Comparison of ENCODE assay signal across 2 cellular contexts in the genomic region with DNA sequence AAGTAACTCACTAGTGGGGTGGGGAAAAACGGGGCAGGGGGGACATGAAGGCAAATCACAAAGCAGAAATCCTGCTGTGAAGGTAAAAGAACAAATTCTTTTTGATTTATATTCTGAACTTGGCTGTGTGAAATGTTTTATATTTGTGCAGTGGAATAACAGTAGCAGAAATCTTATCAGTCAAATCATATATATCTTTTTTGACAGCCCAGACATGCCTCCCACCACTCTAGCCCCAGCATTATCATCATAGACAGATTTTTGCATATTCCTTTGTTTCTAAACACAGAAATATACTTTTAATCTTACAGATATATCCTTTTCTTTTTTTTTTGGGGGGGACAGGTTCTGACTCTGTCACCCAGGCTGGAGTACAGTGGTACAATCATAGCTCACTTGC.
TF ChIP-seq lines count a peak whose summit lies in the region.

No MANE protein-coding gene starts in this region.

TF ChIP-seq in GM23338, 12 proteins besides CTCF, POLR2A, EP300 and RAD21:
- TF ChIP-seq CREB1 (CRISPR knock-in tag; IDR thresholded peaks at IDR 0.05; ENCODE audit: low read depth) (no peak), ZNF114 (CRISPR knock-in tag; IDR thresholded peaks at IDR 0.05) (no peak), STAT1 (IDR thresholded peaks at IDR 0.05; ENCODE audit: unreplicated experiment) (no peak)
- TF ChIP-seq, protein P1, sequence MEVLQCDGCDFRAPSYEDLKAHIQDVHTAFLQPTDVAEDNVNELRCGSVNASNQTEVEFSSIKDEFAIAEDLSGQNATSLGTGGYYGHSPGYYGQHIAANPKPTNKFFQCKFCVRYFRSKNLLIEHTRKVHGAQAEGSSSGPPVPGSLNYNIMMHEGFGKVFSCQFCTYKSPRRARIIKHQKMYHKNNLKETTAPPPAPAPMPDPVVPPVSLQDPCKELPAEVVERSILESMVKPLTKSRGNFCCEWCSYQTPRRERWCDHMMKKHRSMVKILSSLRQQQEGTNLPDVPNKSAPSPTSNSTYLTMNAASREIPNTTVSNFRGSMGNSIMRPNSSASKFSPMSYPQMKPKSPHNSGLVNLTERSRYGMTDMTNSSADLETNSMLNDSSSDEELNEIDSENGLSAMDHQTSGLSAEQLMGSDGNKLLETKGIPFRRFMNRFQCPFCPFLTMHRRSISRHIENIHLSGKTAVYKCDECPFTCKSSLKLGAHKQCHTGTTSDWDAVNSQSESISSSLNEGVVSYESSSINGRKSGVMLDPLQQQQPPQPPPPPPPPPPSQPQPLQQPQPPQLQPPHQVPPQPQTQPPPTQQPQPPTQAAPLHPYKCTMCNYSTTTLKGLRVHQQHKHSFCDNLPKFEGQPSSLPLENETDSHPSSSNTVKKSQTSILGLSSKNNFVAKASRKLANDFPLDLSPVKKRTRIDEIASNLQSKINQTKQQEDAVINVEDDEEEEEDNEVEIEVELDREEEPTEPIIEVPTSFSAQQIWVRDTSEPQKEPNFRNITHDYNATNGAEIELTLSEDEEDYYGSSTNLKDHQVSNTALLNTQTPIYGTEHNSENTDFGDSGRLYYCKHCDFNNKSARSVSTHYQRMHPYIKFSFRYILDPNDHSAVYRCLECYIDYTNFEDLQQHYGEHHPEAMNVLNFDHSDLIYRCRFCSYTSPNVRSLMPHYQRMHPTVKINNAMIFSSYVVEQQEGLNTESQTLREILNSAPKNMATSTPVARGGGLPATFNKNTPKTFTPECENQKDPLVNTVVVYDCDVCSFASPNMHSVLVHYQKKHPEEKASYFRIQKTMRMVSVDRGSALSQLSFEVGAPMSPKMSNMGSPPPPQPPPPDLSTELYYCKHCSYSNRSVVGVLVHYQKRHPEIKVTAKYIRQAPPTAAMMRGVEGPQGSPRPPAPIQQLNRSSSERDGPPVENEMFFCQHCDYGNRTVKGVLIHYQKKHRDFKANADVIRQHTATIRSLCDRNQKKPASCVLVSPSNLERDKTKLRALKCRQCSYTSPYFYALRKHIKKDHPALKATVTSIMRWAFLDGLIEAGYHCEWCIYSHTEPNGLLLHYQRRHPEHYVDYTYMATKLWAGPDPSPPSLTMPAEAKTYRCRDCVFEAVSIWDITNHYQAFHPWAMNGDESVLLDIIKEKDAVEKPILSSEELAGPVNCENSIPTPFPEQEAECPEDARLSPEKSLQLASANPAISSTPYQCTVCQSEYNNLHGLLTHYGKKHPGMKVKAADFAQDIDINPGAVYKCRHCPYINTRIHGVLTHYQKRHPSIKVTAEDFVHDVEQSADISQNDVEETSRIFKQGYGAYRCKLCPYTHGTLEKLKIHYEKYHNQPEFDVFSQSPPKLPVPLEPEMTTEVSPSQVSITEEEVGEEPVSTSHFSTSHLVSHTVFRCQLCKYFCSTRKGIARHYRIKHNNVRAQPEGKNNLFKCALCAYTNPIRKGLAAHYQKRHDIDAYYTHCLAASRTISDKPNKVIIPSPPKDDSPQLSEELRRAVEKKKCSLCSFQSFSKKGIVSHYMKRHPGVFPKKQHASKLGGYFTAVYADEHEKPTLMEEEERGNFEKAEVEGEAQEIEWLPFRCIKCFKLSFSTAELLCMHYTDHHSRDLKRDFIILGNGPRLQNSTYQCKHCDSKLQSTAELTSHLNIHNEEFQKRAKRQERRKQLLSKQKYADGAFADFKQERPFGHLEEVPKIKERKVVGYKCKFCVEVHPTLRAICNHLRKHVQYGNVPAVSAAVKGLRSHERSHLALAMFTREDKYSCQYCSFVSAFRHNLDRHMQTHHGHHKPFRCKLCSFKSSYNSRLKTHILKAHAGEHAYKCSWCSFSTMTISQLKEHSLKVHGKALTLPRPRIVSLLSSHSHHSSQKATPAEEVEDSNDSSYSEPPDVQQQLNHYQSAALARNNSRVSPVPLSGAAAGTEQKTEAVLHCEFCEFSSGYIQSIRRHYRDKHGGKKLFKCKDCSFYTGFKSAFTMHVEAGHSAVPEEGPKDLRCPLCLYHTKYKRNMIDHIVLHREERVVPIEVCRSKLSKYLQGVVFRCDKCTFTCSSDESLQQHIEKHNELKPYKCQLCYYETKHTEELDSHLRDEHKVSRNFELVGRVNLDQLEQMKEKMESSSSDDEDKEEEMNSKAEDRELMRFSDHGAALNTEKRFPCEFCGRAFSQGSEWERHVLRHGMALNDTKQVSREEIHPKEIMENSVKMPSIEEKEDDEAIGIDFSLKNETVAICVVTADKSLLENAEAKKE (CRISPR knock-in tag; IDR thresholded peaks at IDR 0.05), result no peak

TF ChIP-seq in K562, 482 proteins besides CTCF, POLR2A, EP300 and RAD21 (continues in another document):
- TF ChIP-seq MEIS2 (IDR thresholded peaks at IDR 0.05; ENCODE audit: partially characterized antibody), result peak; percentile 78
- TF ChIP-seq, protein P2, sequence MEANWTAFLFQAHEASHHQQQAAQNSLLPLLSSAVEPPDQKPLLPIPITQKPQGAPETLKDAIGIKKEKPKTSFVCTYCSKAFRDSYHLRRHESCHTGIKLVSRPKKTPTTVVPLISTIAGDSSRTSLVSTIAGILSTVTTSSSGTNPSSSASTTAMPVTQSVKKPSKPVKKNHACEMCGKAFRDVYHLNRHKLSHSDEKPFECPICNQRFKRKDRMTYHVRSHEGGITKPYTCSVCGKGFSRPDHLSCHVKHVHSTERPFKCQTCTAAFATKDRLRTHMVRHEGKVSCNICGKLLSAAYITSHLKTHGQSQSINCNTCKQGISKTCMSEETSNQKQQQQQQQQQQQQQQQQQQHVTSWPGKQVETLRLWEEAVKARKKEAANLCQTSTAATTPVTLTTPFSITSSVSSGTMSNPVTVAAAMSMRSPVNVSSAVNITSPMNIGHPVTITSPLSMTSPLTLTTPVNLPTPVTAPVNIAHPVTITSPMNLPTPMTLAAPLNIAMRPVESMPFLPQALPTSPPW (CRISPR knock-in tag; IDR thresholded peaks at IDR 0.05), result no peak
- TF ChIP-seq, protein P3, sequence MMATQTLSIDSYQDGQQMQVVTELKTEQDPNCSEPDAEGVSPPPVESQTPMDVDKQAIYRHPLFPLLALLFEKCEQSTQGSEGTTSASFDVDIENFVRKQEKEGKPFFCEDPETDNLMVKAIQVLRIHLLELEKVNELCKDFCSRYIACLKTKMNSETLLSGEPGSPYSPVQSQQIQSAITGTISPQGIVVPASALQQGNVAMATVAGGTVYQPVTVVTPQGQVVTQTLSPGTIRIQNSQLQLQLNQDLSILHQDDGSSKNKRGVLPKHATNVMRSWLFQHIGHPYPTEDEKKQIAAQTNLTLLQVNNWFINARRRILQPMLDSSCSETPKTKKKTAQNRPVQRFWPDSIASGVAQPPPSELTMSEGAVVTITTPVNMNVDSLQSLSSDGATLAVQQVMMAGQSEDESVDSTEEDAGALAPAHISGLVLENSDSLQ (IDR thresholded peaks at IDR 0.05), result peak; percentile 59
- no peak for TF ChIP-seq ZBTB1 (CRISPR knock-in tag; IDR thresholded peaks at IDR 0.05; ENCODE audit: borderline replicate concordance, low read depth)
- TF ChIP-seq ZFP1 (CRISPR knock-in tag; IDR thresholded peaks at IDR 0.05), result no peak
- TF ChIP-seq, protein P4, sequence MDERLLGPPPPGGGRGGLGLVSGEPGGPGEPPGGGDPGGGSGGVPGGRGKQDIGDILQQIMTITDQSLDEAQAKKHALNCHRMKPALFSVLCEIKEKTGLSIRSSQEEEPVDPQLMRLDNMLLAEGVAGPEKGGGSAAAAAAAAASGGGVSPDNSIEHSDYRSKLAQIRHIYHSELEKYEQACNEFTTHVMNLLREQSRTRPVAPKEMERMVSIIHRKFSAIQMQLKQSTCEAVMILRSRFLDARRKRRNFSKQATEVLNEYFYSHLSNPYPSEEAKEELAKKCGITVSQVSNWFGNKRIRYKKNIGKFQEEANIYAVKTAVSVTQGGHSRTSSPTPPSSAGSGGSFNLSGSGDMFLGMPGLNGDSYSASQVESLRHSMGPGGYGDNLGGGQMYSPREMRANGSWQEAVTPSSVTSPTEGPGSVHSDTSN (CRISPR knock-in tag; IDR thresholded peaks at IDR 0.05; ENCODE audit: low read depth), result no peak
- TF ChIP-seq, protein P4 (tag; conservative IDR thresholded peaks at IDR 0.05; ENCODE audit: low read depth), result peak; percentile 51
- no peak for TF ChIP-seq ATF1 (CRISPR knock-in tag; IDR thresholded peaks at IDR 0.05)
- TF ChIP-seq ATF1 (tag; IDR thresholded peaks at IDR 0.05), result no peak
- TF ChIP-seq, protein P5, sequence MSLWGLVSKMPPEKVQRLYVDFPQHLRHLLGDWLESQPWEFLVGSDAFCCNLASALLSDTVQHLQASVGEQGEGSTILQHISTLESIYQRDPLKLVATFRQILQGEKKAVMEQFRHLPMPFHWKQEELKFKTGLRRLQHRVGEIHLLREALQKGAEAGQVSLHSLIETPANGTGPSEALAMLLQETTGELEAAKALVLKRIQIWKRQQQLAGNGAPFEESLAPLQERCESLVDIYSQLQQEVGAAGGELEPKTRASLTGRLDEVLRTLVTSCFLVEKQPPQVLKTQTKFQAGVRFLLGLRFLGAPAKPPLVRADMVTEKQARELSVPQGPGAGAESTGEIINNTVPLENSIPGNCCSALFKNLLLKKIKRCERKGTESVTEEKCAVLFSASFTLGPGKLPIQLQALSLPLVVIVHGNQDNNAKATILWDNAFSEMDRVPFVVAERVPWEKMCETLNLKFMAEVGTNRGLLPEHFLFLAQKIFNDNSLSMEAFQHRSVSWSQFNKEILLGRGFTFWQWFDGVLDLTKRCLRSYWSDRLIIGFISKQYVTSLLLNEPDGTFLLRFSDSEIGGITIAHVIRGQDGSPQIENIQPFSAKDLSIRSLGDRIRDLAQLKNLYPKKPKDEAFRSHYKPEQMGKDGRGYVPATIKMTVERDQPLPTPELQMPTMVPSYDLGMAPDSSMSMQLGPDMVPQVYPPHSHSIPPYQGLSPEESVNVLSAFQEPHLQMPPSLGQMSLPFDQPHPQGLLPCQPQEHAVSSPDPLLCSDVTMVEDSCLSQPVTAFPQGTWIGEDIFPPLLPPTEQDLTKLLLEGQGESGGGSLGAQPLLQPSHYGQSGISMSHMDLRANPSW (CRISPR knock-in tag; IDR thresholded peaks at IDR 0.05), result no peak
- no peak for TF ChIP-seq CREB1 (IDR thresholded peaks at IDR 0.05)
- TF ChIP-seq CREB1 (CRISPR knock-in tag; IDR thresholded peaks at IDR 0.05), result no peak
- TF ChIP-seq, protein P6, sequence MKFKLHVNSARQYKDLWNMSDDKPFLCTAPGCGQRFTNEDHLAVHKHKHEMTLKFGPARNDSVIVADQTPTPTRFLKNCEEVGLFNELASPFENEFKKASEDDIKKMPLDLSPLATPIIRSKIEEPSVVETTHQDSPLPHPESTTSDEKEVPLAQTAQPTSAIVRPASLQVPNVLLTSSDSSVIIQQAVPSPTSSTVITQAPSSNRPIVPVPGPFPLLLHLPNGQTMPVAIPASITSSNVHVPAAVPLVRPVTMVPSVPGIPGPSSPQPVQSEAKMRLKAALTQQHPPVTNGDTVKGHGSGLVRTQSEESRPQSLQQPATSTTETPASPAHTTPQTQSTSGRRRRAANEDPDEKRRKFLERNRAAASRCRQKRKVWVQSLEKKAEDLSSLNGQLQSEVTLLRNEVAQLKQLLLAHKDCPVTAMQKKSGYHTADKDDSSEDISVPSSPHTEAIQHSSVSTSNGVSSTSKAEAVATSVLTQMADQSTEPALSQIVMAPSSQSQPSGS (CRISPR knock-in tag; IDR thresholded peaks at IDR 0.05), result no peak
- TF ChIP-seq GATAD2A (IDR thresholded peaks at IDR 0.05), result no peak
- TF ChIP-seq NFIC (IDR thresholded peaks at IDR 0.05), result no peak
- TF ChIP-seq, protein P7, sequence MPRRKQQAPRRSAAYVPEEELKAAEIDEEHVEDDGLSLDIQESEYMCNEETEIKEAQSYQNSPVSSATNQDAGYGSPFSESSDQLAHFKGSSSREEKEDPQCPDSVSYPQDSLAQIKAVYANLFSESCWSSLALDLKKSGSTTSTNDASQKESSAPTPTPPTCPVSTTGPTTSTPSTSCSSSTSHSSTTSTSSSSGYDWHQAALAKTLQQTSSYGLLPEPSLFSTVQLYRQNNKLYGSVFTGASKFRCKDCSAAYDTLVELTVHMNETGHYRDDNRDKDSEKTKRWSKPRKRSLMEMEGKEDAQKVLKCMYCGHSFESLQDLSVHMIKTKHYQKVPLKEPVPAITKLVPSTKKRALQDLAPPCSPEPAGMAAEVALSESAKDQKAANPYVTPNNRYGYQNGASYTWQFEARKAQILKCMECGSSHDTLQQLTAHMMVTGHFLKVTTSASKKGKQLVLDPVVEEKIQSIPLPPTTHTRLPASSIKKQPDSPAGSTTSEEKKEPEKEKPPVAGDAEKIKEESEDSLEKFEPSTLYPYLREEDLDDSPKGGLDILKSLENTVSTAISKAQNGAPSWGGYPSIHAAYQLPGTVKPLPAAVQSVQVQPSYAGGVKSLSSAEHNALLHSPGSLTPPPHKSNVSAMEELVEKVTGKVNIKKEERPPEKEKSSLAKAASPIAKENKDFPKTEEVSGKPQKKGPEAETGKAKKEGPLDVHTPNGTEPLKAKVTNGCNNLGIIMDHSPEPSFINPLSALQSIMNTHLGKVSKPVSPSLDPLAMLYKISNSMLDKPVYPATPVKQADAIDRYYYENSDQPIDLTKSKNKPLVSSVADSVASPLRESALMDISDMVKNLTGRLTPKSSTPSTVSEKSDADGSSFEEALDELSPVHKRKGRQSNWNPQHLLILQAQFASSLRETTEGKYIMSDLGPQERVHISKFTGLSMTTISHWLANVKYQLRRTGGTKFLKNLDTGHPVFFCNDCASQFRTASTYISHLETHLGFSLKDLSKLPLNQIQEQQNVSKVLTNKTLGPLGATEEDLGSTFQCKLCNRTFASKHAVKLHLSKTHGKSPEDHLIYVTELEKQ (CRISPR knock-in tag; IDR thresholded peaks at IDR 0.05), result no peak
- TF ChIP-seq NCOA4 (IDR thresholded peaks at IDR 0.05; ENCODE audit: partially characterized antibody), result no peak
- TF ChIP-seq ASH1L (IDR thresholded peaks at IDR 0.05; ENCODE audit: borderline replicate concordance, low read depth, partially characterized antibody), result no peak
- no peak for TF ChIP-seq CBFA2T2 (conservative IDR thresholded peaks at IDR 0.05)
- TF ChIP-seq, protein P8, sequence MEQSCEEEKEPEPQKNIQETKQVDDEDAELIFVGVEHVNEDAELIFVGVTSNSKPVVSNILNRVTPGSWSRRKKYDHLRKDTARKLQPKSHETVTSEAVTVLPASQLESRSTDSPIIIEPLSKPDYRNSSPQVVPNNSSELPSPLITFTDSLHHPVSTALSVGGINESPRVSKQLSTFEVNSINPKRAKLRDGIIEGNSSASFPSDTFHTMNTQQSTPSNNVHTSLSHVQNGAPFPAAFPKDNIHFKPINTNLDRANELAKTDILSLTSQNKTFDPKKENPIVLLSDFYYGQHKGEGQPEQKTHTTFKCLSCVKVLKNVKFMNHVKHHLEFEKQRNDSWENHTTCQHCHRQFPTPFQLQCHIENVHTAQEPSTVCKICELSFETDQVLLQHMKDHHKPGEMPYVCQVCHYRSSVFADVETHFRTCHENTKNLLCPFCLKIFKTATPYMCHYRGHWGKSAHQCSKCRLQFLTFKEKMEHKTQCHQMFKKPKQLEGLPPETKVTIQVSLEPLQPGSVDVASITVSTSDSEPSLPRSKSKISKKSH (CRISPR knock-in tag; IDR thresholded peaks at IDR 0.05), result no peak
- no peak for TF ChIP-seq CBX8 (IDR thresholded peaks at IDR 0.05; ENCODE audit: borderline replicate concordance, extremely low read depth, low read depth, low read length, poor library complexity, severe bottlenecking)
- TF ChIP-seq DDX20 (tag; IDR thresholded peaks at IDR 0.05; ENCODE audit: low read depth), result no peak
- TF ChIP-seq THRAP3 (IDR thresholded peaks at IDR 0.05; ENCODE audit: borderline replicate concordance), result no peak
